ENCODE assay signal across 8 cellular contexts in genomic region chr1:17053685-17054410, GRCh38. TPM values are rescaled to one million over a fixed set of nuclear protein-coding genes. Genes with fewer than 3 reads are reported as not detected.
DNase-seq lines count a peak whose midpoint lies in the region; ATAC-seq and TF ChIP-seq lines count a peak whose summit lies in the region.

Gene SDHB (minus strand): TSS chr1:17054032. CDS start chr1:17054019, 13 bp downstream.

- peaks cover 15% of the 10 kb centered on the region for H3K4me1 ChIP-seq in BLaER1

- peaks cover 26% of the 10 kb centered on the region for H3K4me1 Mint-ChIP-seq in activated CD4-positive, alpha-beta T cell treated with anti-CD3 and anti-CD28 coated beads, Interleukin-2, amount 10 ng/mL, durations not matched to agents 7 days and 5 days

- peaks cover 12% of the 10 kb centered on the region for H3K36me3 Mint-ChIP-seq in activated CD4-positive, alpha-beta T cell treated with anti-CD3 and anti-CD28 coated beads, Interleukin-2, amount 10 ng/mL, durations not matched to agents 7 days and 5 days (ENCODE audit: low read depth)

- peak within 1 kb of the TSS; percentile 93 for H3K4me2 ChIP-seq in BLaER1

- CTCF ChIA-PET in activated CD4-positive, alpha-beta T cell treated with anti-CD3 and anti-CD28 coated beads, Interleukin-2, amount 10 ng/mL, durations not matched to agents 7 days and 5 days (lab: Charles Lee) = interaction anchor here (1.0 to 1.9 kb wide), 3 partner anchors 9 to 102 kb away, joined by 3 to 4 read pairs (median 4); no protein-coding TSS in a partner anchor

- H3K4me3 ChIP-seq in BLaER1 = peak within 1 kb of the TSS; percentile 89
- peak within 1 kb of the TSS; percentile 86 for H3K4me3 ChIP-seq in coronary artery

- H3K36me3 ChIP-seq in BLaER1 = peaks cover 28% of the 10 kb centered on the region

- DNase-seq in NCI-H69 (lab: John Stamatoyannopoulos, UW) (peak; percentile 97), coronary artery (ENCODE audit: low spot score) (peak; percentile 99)
- DNase-seq in activated CD4-positive, alpha-beta T cell treated with anti-CD3 and anti-CD28 coated beads, Interleukin-2, amount 10 ng/mL, durations not matched to agents 7 days and 5 days = peak; percentile 99
- peak; percentile 98 to 99 for DNase-seq in stimulated activated CD4-positive, alpha-beta T cell treated with anti-CD3 and anti-CD28 coated beads, Interleukin-1b, Interleukin-23, amount 100 ng/mL, for 4 hours (ENCODE audit: low read depth in 2 of 2)

- peak within 1 kb of the TSS; percentile 89 for H3K9ac ChIP-seq in BLaER1

- H4K20me1 ChIP-seq in BLaER1 = peaks cover 37% of the 10 kb centered on the region

- H3K27ac ChIP-seq in BLaER1 (peak within 1 kb of the TSS; percentile 84), coronary artery (peak within 1 kb of the TSS; percentile 90 to 93), layer of hippocampus (ENCODE audit: low read depth, low read length) (peak within 1 kb of the TSS; percentile 85)

- H3K4me3 Mint-ChIP-seq in activated CD4-positive, alpha-beta T cell treated with anti-CD3 and anti-CD28 coated beads, Interleukin-2, amount 10 ng/mL, durations not matched to agents 7 days and 5 days = peak within 1 kb of the TSS; percentile 98

- ATAC-seq in GM19328 (IDR thresholded peaks at IDR 0.05; ENCODE audit: unreplicated experiment) (peak; percentile 97), HG03520 (IDR thresholded peaks at IDR 0.05; ENCODE audit: unreplicated experiment) (peak; percentile 94)

- peaks cover 7% of the 10 kb centered on the region for H3K27me3 Mint-ChIP-seq in activated CD4-positive, alpha-beta T cell treated with anti-CD3 and anti-CD28 coated beads, Interleukin-2, amount 10 ng/mL, durations not matched to agents 7 days and 5 days

- POLR2A ChIA-PET in activated CD4-positive, alpha-beta T cell treated with anti-CD3 and anti-CD28 coated beads, Interleukin-2, amount 10 ng/mL, durations not matched to agents 7 days and 5 days (lab: Charles Lee) = no interaction called here

- H3K9me3 Mint-ChIP-seq in activated CD4-positive, alpha-beta T cell treated with anti-CD3 and anti-CD28 coated beads, Interleukin-2, amount 10 ng/mL, durations not matched to agents 7 days and 5 days = no peaks in the 10 kb centered on the region

- no peak for TF ChIP-seq CTCF in coronary artery (IDR thresholded peaks at IDR 0.05)

- H3K27me3 ChIP-seq in BLaER1 (no peaks in the 10 kb centered on the region), layer of hippocampus (ENCODE audit: control insufficient read depth, insufficient read depth, low read length) (no peaks in the 10 kb centered on the region)

- H3K9me3 ChIP-seq in BLaER1 = no peaks in the 10 kb centered on the region

- peak within 1 kb of the TSS; percentile 95 for H3K27ac Mint-ChIP-seq in activated CD4-positive, alpha-beta T cell treated with anti-CD3 and anti-CD28 coated beads, Interleukin-2, amount 10 ng/mL, durations not matched to agents 7 days and 5 days

RNA-seq across cellular contexts. Expression of gene SDHB, which starts in this region (rescaled TPM):
- total RNA-seq in activated CD4-positive, alpha-beta T cell treated with anti-CD3 and anti-CD28 coated beads, Interleukin-2, amount 10 ng/mL, durations not matched to agents 7 days and 5 days = 10 to 100 TPM; 77.7 to 82.8 TPM

Comparison
In these comparisons a context has a peak if more than half of its experiments do, and no peak if none do; other contexts are left out.
1. Peak in every context shown above with its lines: DNase-seq, ATAC-seq, H3K4me3 ChIP-seq and H3K27ac ChIP-seq.